ENCODE assay signal across 8 cellular contexts in genomic region chr14:24310666-24311604, GRCh38. TPM values are rescaled to one million over a fixed set of nuclear protein-coding genes. Genes with fewer than 3 reads are reported as not detected.
A peak's percentile ranks its signal among the peaks of the same experiment; 100 is the strongest.
DNase-seq lines count a peak whose midpoint lies in the region; ATAC-seq and TF ChIP-seq lines count a peak whose summit lies in the region.

Gene LTB4R (plus strand): TSS chr14:24311502. CDS start chr14:24315652, 4,150 bp downstream.

- H3K4me3 Mint-ChIP-seq in activated T-helper 17 cell treated with anti-CD3 and anti-CD28 coated beads, Interleukin-2, amount 50 U/mL, for 72 hours = peak within 1 kb of the TSS; percentile 87

- peak within 1 kb of the TSS; percentile 86 for H3K27ac Mint-ChIP-seq in activated T-helper 17 cell treated with anti-CD3 and anti-CD28 coated beads, Interleukin-2, amount 50 U/mL, for 72 hours

- no peaks in the 10 kb centered on the region for H3K9me3 ChIP-seq in ovary

- peaks cover 52% of the 10 kb centered on the region for H3K4me1 Mint-ChIP-seq in activated T-helper 17 cell treated with anti-CD3 and anti-CD28 coated beads, Interleukin-2, amount 50 U/mL, for 72 hours

- peaks cover 36% of the 10 kb centered on the region for H3K36me3 Mint-ChIP-seq in activated T-helper 17 cell treated with anti-CD3 and anti-CD28 coated beads, Interleukin-2, amount 50 U/mL, for 72 hours (ENCODE audit: low read depth)

- H3K36me3 ChIP-seq in ovary = no peaks in the 10 kb centered on the region

- peak; percentile 34 for ATAC-seq in HG02610 (IDR thresholded peaks at IDR 0.05; ENCODE audit: unreplicated experiment)
- ATAC-seq in activated T-helper 17 cell treated with anti-CD3 and anti-CD28 coated beads, Interleukin-2, amount 50 U/mL, for 72 hours (replicated peaks) = peak; percentile 81

- peak within 1 kb of the TSS; percentile 40 for H3K4me3 ChIP-seq in ovary

- TF ChIP-seq POLR2A in ovary (IDR thresholded peaks at IDR 0.05) = peak; percentile 44

- H3K27me3 ChIP-seq in ovary = no peaks in the 10 kb centered on the region

- no peaks in the 10 kb centered on the region for H3K9me3 Mint-ChIP-seq in activated T-helper 17 cell treated with anti-CD3 and anti-CD28 coated beads, Interleukin-2, amount 50 U/mL, for 72 hours

- H3K4me1 ChIP-seq in ovary (ENCODE audit: insufficient read depth) = peaks cover 12% of the 10 kb centered on the region

- intact Hi-C loops in ovary (cut with DNase I) = loop anchor here in 1 of 4 donors (5.0 kb wide), 1 partner anchor 69 kb away; the partner anchor contains the start of gene TINF2

- H3K27me3 Mint-ChIP-seq in activated T-helper 17 cell treated with anti-CD3 and anti-CD28 coated beads, Interleukin-2, amount 50 U/mL, for 72 hours = no peaks in the 10 kb centered on the region

- 0 to 11% (median 2%) methylated on average over 51 to 99 of the region's 99 CpGs for WGBS in ovary, 3 donors

- peak within 1 kb of the TSS; percentile 73 to 85 for H3K27ac ChIP-seq in ovary

- no peak for TF ChIP-seq EP300 in ovary (IDR thresholded peaks at IDR 0.05)

- peak; percentile 81 for DNase-seq in NCI-H2196 (lab: John Stamatoyannopoulos, UW; ENCODE audit: unreplicated experiment)
- peak; percentile 49 for DNase-seq in fibroblast of the conjunctiva (ENCODE audit: low read depth)
- peak; percentile 77 to 86 (median 83) for DNase-seq in ovary
- DNase-seq in putamen (ENCODE audit: low spot score) = no peak
- no peak for DNase-seq in NCI-H1694 treated with DMSO at 0.1 percent for 48 hours (lab: John Stamatoyannopoulos, UW)

- TF ChIP-seq CTCF in GM12874 (IDR thresholded peaks at IDR 0.05; ENCODE audit: insufficient read depth, low read depth, low read length) (peak; percentile 61), ovary (IDR thresholded peaks at IDR 0.05) (peak; percentile 16 to 42 (median 27))

RNA-seq across cellular contexts. Expression of gene LTB4R, which starts in this region (rescaled TPM):
- 10 to 100 TPM; 11.6 to 21.4 TPM for total RNA-seq in activated T-helper 17 cell treated with anti-CD3 and anti-CD28 coated beads, Interleukin-2, amount 50 U/mL, for 72 hours
- total RNA-seq in ovary = 1 to 10 TPM; 4.4 to 9.4 (median 7.7) TPM
- polyA plus RNA-seq in ovary = 1 to 10 TPM; 2.9 to 7.1 TPM

Comparison
In these comparisons a context has a peak if more than half of its experiments do, and no peak if none do; other contexts are left out.
1. DNase-seq: peak in NCI-H2196 (single experiment), fibroblast of the conjunctiva (single experiment) and ovary (5 of 5); none in putamen (single experiment) and NCI-H1694 treated with DMSO at 0.1 percent for 48 hours (single experiment).